8 cellular contexts compared by ENCODE assay signal in genomic region chr22:46043816-46044717, GRCh38.
A peak's percentile ranks its signal among the peaks of the same experiment; 100 is the strongest.
DNase-seq lines count a peak whose midpoint lies in the region; ATAC-seq, FAIRE-seq and TF ChIP-seq lines count a peak whose summit lies in the region.

No MANE protein-coding gene starts in this region.

- H3K4me3 ChIP-seq in CD4-positive, alpha-beta memory T cell (ENCODE audit: low read length in 2 of 2), result peak overlapping the region; percentile 29 to 64
- peak overlapping the region; percentile 44 to 73 (median 69) for H3K4me3 ChIP-seq in keratinocyte (ENCODE audit: control insufficient read depth in 2 of 3, extremely low read depth in 1 of 3, insufficient read depth in 2 of 3, low read depth in 1 of 3, low read length in 3 of 3)
- peak overlapping the region; percentile 60 for H3K4me3 ChIP-seq in smooth muscle cell

- H3K4me1 Mint-ChIP-seq in CD4-positive, alpha-beta memory T cell, result peaks cover 1 to 32% (median 20%) of the 10 kb centered on the region in 4 donors
- peaks cover 12% of the 10 kb centered on the region for H3K4me1 Mint-ChIP-seq in brain

- FAIRE-seq in keratinocyte (lab: Jason Lieb, UNC), result peak; percentile 82

- no peak for TF ChIP-seq CTCF in brain (conservative IDR thresholded peaks at IDR 0.05)
- no peak for TF ChIP-seq CTCF in keratinocyte (optimal IDR thresholded peaks at IDR 0.05 in 1 of 3, IDR thresholded peaks at IDR 0.05 in 1 of 3, conservative IDR thresholded peaks at IDR 0.05 in 1 of 3; ENCODE audit: extremely low read depth in 1 of 3, insufficient read depth in 2 of 3, low read length in 3 of 3)
- no peak for TF ChIP-seq CTCF in smooth muscle cell (IDR thresholded peaks at IDR 0.05; ENCODE audit: borderline replicate concordance, insufficient read depth, poor library complexity, severe bottlenecking)

- no peaks in the 10 kb centered on the region for H3K27me3 ChIP-seq in CD4-positive, alpha-beta memory T cell (ENCODE audit: insufficient read depth, low read length)
- no peaks in the 10 kb centered on the region for H3K27me3 ChIP-seq in keratinocyte (ENCODE audit: control insufficient read depth, extremely low read depth, insufficient read depth, low read length)
- H3K27me3 ChIP-seq in smooth muscle cell (ENCODE audit: low read depth), result no peaks in the 10 kb centered on the region

- DNase-seq in CD4-positive, alpha-beta memory T cell, result peak in 2 of 5 donors; percentile 24 to 37
- peak; percentile 60 for DNase-seq in NCI-H146 treated with DMSO at 0.1 percent for 48 hours (lab: John Stamatoyannopoulos, UW; ENCODE audit: unreplicated experiment)
- no peak for DNase-seq in keratinocyte (ENCODE audit: low read depth, low spot score)
- DNase-seq in smooth muscle cell (lab: John Stamatoyannopoulos, UW; ENCODE audit: unreplicated experiment), result no peak
- no peak for DNase-seq in effector CD8-positive, alpha-beta T cell (lab: John Stamatoyannopoulos, UW)
- no peak for DNase-seq in NCI-H774 (lab: John Stamatoyannopoulos, UW)

- H3K79me2 ChIP-seq in keratinocyte (ENCODE audit: control insufficient read depth, insufficient read depth, low read length) (peaks cover 45% of the 10 kb centered on the region), smooth muscle cell (ENCODE audit: low read depth) (no peaks in the 10 kb centered on the region)

- no peaks in the 10 kb centered on the region for H3K27me3 Mint-ChIP-seq in CD4-positive, alpha-beta memory T cell
- H3K27me3 Mint-ChIP-seq in brain, result peaks cover 79% of the 10 kb centered on the region

- WGBS in smooth muscle cell (ENCODE audit: low lambda C conversion rate), result 61% methylated on average over 38 of the region's 38 CpGs

- peak overlapping the region; percentile 54 for H3K27ac ChIP-seq in CD4-positive, alpha-beta memory T cell (ENCODE audit: low read depth, low read length)
- H3K27ac ChIP-seq in keratinocyte (ENCODE audit: control insufficient read depth, insufficient read depth, low read length) (peak overlapping the region; percentile 93), smooth muscle cell (ENCODE audit: low read depth) (no peak overlapping the region)

- H3K27ac Mint-ChIP-seq in CD4-positive, alpha-beta memory T cell, result peak overlapping the region; percentile 85 to 94 (median 90)
- peak overlapping the region in 3 of 5 experiments; percentile 36 to 84 (median 38) for H3K27ac Mint-ChIP-seq in brain

- peak overlapping the region; percentile 83 to 94 (median 85) for H3K4me3 Mint-ChIP-seq in CD4-positive, alpha-beta memory T cell
- peak overlapping the region; percentile 59 to 74 (median 69) for H3K4me3 Mint-ChIP-seq in brain

- CTCF ChIA-PET in CD4-positive, alpha-beta memory T cell (lab: Charles Lee; ENCODE audit: partially characterized antibody), result interaction anchor here (1.0 to 1.5 kb wide), 2 partner anchors 7 to 38 kb away, joined by 3 to 6 read pairs; no protein-coding TSS in a partner anchor

- no peaks in the 10 kb centered on the region for H3K9me1 ChIP-seq in keratinocyte (ENCODE audit: control insufficient read depth, extremely low read depth, insufficient read depth, low read length)

- H3K4me2 ChIP-seq in keratinocyte (ENCODE audit: control insufficient read depth, extremely low read depth, insufficient read depth, low read depth, low read length) (peak overlapping the region; percentile 99), smooth muscle cell (peak overlapping the region; percentile 90)

- no peaks in the 10 kb centered on the region for H3K36me3 Mint-ChIP-seq in CD4-positive, alpha-beta memory T cell
- H3K36me3 Mint-ChIP-seq in brain, result no peaks in the 10 kb centered on the region

- no peaks in the 10 kb centered on the region for H3K9me3 Mint-ChIP-seq in CD4-positive, alpha-beta memory T cell
- no peaks in the 10 kb centered on the region for H3K9me3 Mint-ChIP-seq in brain

- H2AFZ ChIP-seq in keratinocyte (ENCODE audit: control insufficient read depth, low read length), result peak overlapping the region; percentile 56
- peak overlapping the region; percentile 84 for H2AFZ ChIP-seq in smooth muscle cell (ENCODE audit: low read depth)

- H3K9me3 ChIP-seq in CD4-positive, alpha-beta memory T cell (ENCODE audit: control insufficient read depth in 1 of 2, low read length in 2 of 2), result no peaks in the 10 kb centered on the region
- H3K9me3 ChIP-seq in keratinocyte (ENCODE audit: control insufficient read depth, low read depth, low read length) (no peaks in the 10 kb centered on the region), smooth muscle cell (replicated peaks; ENCODE audit: low read depth) (no peaks in the 10 kb centered on the region)

- POLR2A ChIA-PET in CD4-positive, alpha-beta memory T cell (lab: Charles Lee; ENCODE audit: partially characterized antibody), result interaction anchor here (1.3 to 4.4 kb wide), 5 partner anchors 8 to 31 kb away, joined by 4 to 56 read pairs (median 6); no protein-coding TSS in a partner anchor

- no peaks in the 10 kb centered on the region for H3K36me3 ChIP-seq in CD4-positive, alpha-beta memory T cell (ENCODE audit: insufficient read depth, low read length)
- no peaks in the 10 kb centered on the region for H3K36me3 ChIP-seq in keratinocyte (ENCODE audit: control insufficient read depth in 2 of 2, extremely low read depth in 1 of 2, insufficient read depth in 2 of 2, low read length in 2 of 2)
- H3K36me3 ChIP-seq in smooth muscle cell (ENCODE audit: low read depth), result no peaks in the 10 kb centered on the region

- ATAC-seq in HG02885 (IDR thresholded peaks at IDR 0.05; ENCODE audit: poor library complexity, unreplicated experiment), result no peak

- intact Hi-C loops in CD4-positive, alpha-beta memory T cell (cut with micrococcal nuclease), result loop anchor here (1.0 kb wide), 1 partner anchor 8 kb away; no protein-coding TSS in a partner anchor

- H4K20me1 ChIP-seq in keratinocyte (ENCODE audit: control insufficient read depth, extremely low read depth, insufficient read depth, low read length) (no peaks in the 10 kb centered on the region), smooth muscle cell (ENCODE audit: low read depth) (no peaks in the 10 kb centered on the region)

- H3K4me1 ChIP-seq in CD4-positive, alpha-beta memory T cell (ENCODE audit: insufficient read depth, low read length), result peaks cover 45% of the 10 kb centered on the region
- H3K4me1 ChIP-seq in keratinocyte (ENCODE audit: control insufficient read depth, extremely low read depth, insufficient read depth, low read length), result peaks cover 87% of the 10 kb centered on the region
- H3K4me1 ChIP-seq in smooth muscle cell (ENCODE audit: low read depth), result peaks cover 7% of the 10 kb centered on the region

- no peaks in the 10 kb centered on the region for H3F3A ChIP-seq in smooth muscle cell (ENCODE audit: low read depth)

- H3K9ac ChIP-seq in keratinocyte (ENCODE audit: control insufficient read depth, extremely low read depth, insufficient read depth, low read length), result peak overlapping the region; percentile 93
- peak overlapping the region; percentile 57 for H3K9ac ChIP-seq in smooth muscle cell (ENCODE audit: low read depth)

- dilution Hi-C loops in keratinocyte (cut with MboI; ENCODE audit: extremely low pct_ligation_motif_present, low sequenced_read_pairs), result no loop called here
